ENCODE assay signal across 8 cellular contexts in genomic region chr1:228058981-228059535, GRCh38. TPM values are rescaled to one million over a fixed set of nuclear protein-coding genes. Genes with fewer than 3 reads are reported as not detected.
DNase-seq lines count a peak whose midpoint lies in the region; ATAC-seq and TF ChIP-seq lines count a peak whose summit lies in the region.

No MANE protein-coding gene starts in this region.

- no peak overlapping the region for H3K4me3 Mint-ChIP-seq in osteocyte (ENCODE audit: unreplicated experiment)

- H3K36me3 ChIP-seq in left lung (no peaks in the 10 kb centered on the region), upper lobe of left lung (no peaks in the 10 kb centered on the region)

- no peaks in the 10 kb centered on the region for H3K9me3 ChIP-seq in left lung
- H3K9me3 ChIP-seq in upper lobe of left lung, result no peaks in the 10 kb centered on the region

- peak in 1 of 4 donors; percentile 52 for TF ChIP-seq POLR2A in upper lobe of left lung (IDR thresholded peaks at IDR 0.05)

- H3K4me3 ChIP-seq in left lung (peak overlapping the region; percentile 11 to 42), upper lobe of left lung (peak overlapping the region; percentile 9 to 53 (median 43))

- peaks cover 50% of the 10 kb centered on the region for H3K27me3 Mint-ChIP-seq in osteocyte (ENCODE audit: unreplicated experiment)

- DNase-seq in activated CD8-positive, alpha-beta memory T cell treated with anti-CD3 and anti-CD28 coated beads, Interleukin-2, amount 50 U/mL, for 1 hour (ENCODE audit: extremely low read depth), result peak; percentile 33
- DNase-seq in activated CD8-positive, alpha-beta memory T cell treated with anti-CD3 and anti-CD28 coated beads for 24 hours, result no peak
- DNase-seq in activated gamma-delta T cell treated with Interleukin-2 at 50 U/mL for 16 hours, result peak; percentile 26
- DNase-seq in left lung, result no peak
- DNase-seq in upper lobe of left lung, result peak in 1 of 2 donors; percentile 92
- DNase-seq in C1 segment of cervical spinal cord (lab: John Stamatoyannopoulos, UW), result no peak
- DNase-seq in DMS114 treated with DMSO at 0.1 percent for 48 hours (lab: John Stamatoyannopoulos, UW; ENCODE audit: unreplicated experiment), result no peak
- no peak for DNase-seq in osteocyte (ENCODE audit: extremely low spot score, unreplicated experiment)

- no peak overlapping the region for H3K27ac Mint-ChIP-seq in osteocyte (ENCODE audit: unreplicated experiment)

- no peak for TF ChIP-seq EP300 in upper lobe of left lung (IDR thresholded peaks at IDR 0.05)

- H3K27ac ChIP-seq in left lung (peak overlapping the region in 1 of 2 donors; percentile 13), upper lobe of left lung (peak overlapping the region; percentile 19 to 53 (median 44))

- ATAC-seq in left lung, result no peak
- peak in 1 of 2 donors; percentile 18 for ATAC-seq in upper lobe of left lung (ENCODE audit: low FRiP score in 2 of 2)

- H3K27me3 ChIP-seq in left lung (peaks cover 26 to 90% of the 10 kb centered on the region in 2 donors), upper lobe of left lung (peaks cover 4 to 30% (median 16%) of the 10 kb centered on the region in 4 donors)

- TF ChIP-seq CTCF in left lung (IDR thresholded peaks at IDR 0.05) (no peak), upper lobe of left lung (IDR thresholded peaks at IDR 0.05) (no peak), osteocyte (IDR thresholded peaks at IDR 0.05) (no peak)

- no peaks in the 10 kb centered on the region for H3K36me3 Mint-ChIP-seq in osteocyte (ENCODE audit: unreplicated experiment)

- no peaks in the 10 kb centered on the region for H3K9me3 Mint-ChIP-seq in osteocyte (ENCODE audit: unreplicated experiment)

- intact Hi-C loops in left lung (cut with DNase I), result no loop called here

- peaks cover 11 to 20% of the 10 kb centered on the region in 2 donors for H3K4me1 ChIP-seq in left lung
- H3K4me1 ChIP-seq in upper lobe of left lung, result peaks cover 7 to 23% (median 20%) of the 10 kb centered on the region in 4 donors

- 33% methylated on average over 37 of the region's 60 CpGs; no CpG with 5 or more reads in 1 of the 2 donors for WGBS in upper lobe of left lung, 2 donors

- peaks cover 3% of the 10 kb centered on the region for H3K4me1 Mint-ChIP-seq in osteocyte (ENCODE audit: unreplicated experiment)

RNA-seq across cellular contexts. Expression of gene ARF1, which starts 23.4 kb away (rescaled TPM):
- total RNA-seq in left lung (100 to 1,000 TPM; 407 to 455 TPM), upper lobe of left lung (100 to 1,000 TPM; 157 to 487 (median 374) TPM), osteocyte (305 and 306 TPM in 2 replicates)

RNA-seq across cellular contexts. Expression of gene C1orf35, which starts 44.1 kb away (rescaled TPM):
- total RNA-seq in left lung (10 to 100 TPM; 12.6 to 13.2 TPM), upper lobe of left lung (10 to 100 TPM; 12.8 to 34.6 (median 17.8) TPM), osteocyte (13.0 and 13.6 TPM in 2 replicates)

RNA-seq across cellular contexts. Expression of gene MRPL55, which starts 50.0 kb away (rescaled TPM):
- total RNA-seq in left lung (10 to 100 TPM; 43.0 to 44.2 TPM), upper lobe of left lung (100 to 1,000 TPM in 1 of 6 donors, 10 to 100 TPM in 5; 42.4 to 161 (median 60.1) TPM), osteocyte (46.1 and 47.4 TPM in 2 replicates)

RNA-seq across cellular contexts. Expression of gene WNT3A, which starts 52.3 kb away (rescaled TPM):
- 1 to 10 TPM in 1 of 2 donors, under 1 TPM in 1; 0.96 to 1.5 TPM for total RNA-seq in left lung
- 10 to 100 TPM in 2 of 6 donors, 1 to 10 TPM in 4; 1.0 to 19.6 (median 6.4) TPM for total RNA-seq in upper lobe of left lung
- not detected in 2 replicates for total RNA-seq in osteocyte

Comparison
In these comparisons a context has a peak if more than half of its experiments do, and no peak if none do; other contexts are left out.
1. DNase-seq: peak in activated CD8-positive, alpha-beta memory T cell treated with anti-CD3 and anti-CD28 coated beads, Interleukin-2, amount 50 U/mL, for 1 hour (single experiment) and activated gamma-delta T cell treated with Interleukin-2 at 50 U/mL for 16 hours (single experiment); none in activated CD8-positive, alpha-beta memory T cell treated with anti-CD3 and anti-CD28 coated beads for 24 hours (single experiment), left lung (0 of 2), C1 segment of cervical spinal cord (0 of 14), DMS114 treated with DMSO at 0.1 percent for 48 hours (single experiment) and osteocyte (single experiment).